In the genomic region with DNA sequence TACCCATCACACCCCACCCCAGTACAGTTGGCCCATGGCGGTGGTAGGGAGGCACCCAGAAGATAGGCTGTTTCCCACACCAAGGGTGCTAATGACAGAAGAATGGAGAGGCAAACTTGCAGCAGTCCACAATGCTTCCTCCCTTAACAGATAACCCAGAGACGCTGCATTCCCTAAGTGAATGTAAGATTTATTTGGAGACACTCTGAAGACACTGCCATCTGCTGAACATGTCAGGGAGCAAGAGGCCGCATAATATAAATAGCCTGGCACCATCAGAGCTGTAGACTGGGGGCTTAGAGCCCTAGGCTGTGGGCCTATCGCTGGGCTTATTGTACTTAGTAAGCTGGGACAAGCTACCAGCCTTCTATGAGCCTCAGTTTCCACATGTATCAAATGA, we compare ENCODE assay signal across 1 cellular context.
TF ChIP-seq lines count a peak whose summit lies in the region.

No MANE protein-coding gene starts in this region.

TF ChIP-seq in SK-N-SH, 30 proteins besides CTCF, POLR2A, EP300 and RAD21 (continued from another document):
- TF ChIP-seq, protein P1, sequence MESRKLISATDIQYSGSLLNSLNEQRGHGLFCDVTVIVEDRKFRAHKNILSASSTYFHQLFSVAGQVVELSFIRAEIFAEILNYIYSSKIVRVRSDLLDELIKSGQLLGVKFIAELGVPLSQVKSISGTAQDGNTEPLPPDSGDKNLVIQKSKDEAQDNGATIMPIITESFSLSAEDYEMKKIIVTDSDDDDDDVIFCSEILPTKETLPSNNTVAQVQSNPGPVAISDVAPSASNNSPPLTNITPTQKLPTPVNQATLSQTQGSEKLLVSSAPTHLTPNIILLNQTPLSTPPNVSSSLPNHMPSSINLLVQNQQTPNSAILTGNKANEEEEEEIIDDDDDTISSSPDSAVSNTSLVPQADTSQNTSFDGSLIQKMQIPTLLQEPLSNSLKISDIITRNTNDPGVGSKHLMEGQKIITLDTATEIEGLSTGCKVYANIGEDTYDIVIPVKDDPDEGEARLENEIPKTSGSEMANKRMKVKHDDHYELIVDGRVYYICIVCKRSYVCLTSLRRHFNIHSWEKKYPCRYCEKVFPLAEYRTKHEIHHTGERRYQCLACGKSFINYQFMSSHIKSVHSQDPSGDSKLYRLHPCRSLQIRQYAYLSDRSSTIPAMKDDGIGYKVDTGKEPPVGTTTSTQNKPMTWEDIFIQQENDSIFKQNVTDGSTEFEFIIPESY (IDR thresholded peaks at IDR 0.05; ENCODE audit: borderline replicate concordance, low read depth) = no peak
- TF ChIP-seq SMC3 (IDR thresholded peaks at IDR 0.05; ENCODE audit: low read depth, low read length) (no peak), TEAD4 (IDR thresholded peaks at IDR 0.05; ENCODE audit: borderline replicate concordance, insufficient read depth) (no peak), TAF1 (IDR thresholded peaks at IDR 0.05; ENCODE audit: borderline replicate concordance, low read depth, low read length) (no peak), YY1 (IDR thresholded peaks at IDR 0.05; ENCODE audit: low read depth) (no peak), MXI1 (IDR thresholded peaks at IDR 0.05; ENCODE audit: low read depth, low read length) (no peak)
